In genomic region chr2:16183345-16183744, GRCh38 we compare ENCODE assay signal across 24 cellular contexts.
"Had no signal": no experiment of that assay in that cellular context is flagged by ENCODE, and none has a peak within 500 bp of the region (broad histone marks: within the 10 kb centered on the region; RNA-seq: fewer than 3 reads in every experiment).

No MANE protein-coding gene starts in this region.

- H3K4me3 ChIP-seq: K562, MG63, SJCRH30, SK-N-MC had no signal

- H3K4me1 Mint-ChIP-seq: IgD-negative memory B cell had no signal

- H3K27ac Mint-ChIP-seq: IgD-negative memory B cell had no signal

- ATAC-seq: K562, Panc1, PC-3, Right ventricle myocardium inferior had no signal

- H3K27ac ChIP-seq: HL-60, KMS-11, SJCRH30, SK-N-MC had no signal

- H3K36me3 Mint-ChIP-seq: IgD-negative memory B cell had no signal

- H3K36me3 ChIP-seq: MG63, SJCRH30 had no signal

- DNase-seq: Kasumi-1, MG63, NCI-H1092, NCI-H1105 treated with DMSO at 0.1 percent for 48 hours, NCI-H1417 treated with DMSO at 0.1 percent for 48 hours, NCI-H146, NCI-H1694 treated with DMSO at 0.1 percent for 48 hours, NCI-H1930, NCI-H2081, NCI-H2107, NCI-H2227 treated with DMSO at 0.1 percent for 48 hours, NCI-H524, NCI-H526 treated with DMSO at 0.1 percent for 48 hours, NCI-H748 treated with DMSO at 0.1 percent for 48 hours, PC-3, SHP77 treated with DMSO at 0.1 percent for 48 hours, SJCRH30 had no signal

- H3K27me3 ChIP-seq: MG63, SJCRH30 had no signal

- H3K9ac ChIP-seq: KMS-11 had no signal

- H3K4me1 ChIP-seq: SJCRH30 had no signal

- H3K9me3 ChIP-seq: MG63, SJCRH30 had no signal

- H3K4me2 ChIP-seq: KMS-11 had no signal

- H3K9me3 Mint-ChIP-seq: IgD-negative memory B cell had no signal

- H3K4me3 Mint-ChIP-seq: IgD-negative memory B cell had no signal

- H3K27me3 Mint-ChIP-seq: IgD-negative memory B cell had no signal
